Comparison of ENCODE assay signal across 9 cellular contexts in the genomic region with DNA sequence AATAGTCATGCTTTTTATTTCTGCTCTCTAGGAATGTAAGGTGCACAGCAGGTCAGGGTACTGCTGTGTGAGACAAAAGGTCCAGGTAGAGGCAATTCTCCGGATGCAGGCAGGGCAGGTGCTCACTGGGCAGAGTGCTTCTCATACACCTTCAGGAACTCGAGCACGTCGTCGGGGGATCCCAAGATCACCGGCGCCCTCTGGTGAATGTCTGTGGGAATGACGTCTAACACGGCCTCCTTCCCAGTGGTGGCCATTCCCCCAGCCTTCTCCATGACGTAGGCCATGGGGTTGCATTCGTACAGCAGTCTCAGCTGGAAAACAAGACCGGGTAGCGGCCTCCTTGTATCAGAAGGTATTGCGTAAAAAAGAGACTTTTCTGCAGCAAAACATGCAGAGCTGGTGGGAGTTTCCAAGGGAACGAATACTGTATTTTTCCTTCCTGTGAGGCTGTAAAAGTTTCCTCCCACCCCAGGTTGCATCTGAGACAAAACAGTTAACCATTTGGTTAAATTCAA. TPM values are rescaled to one million over a fixed set of nuclear protein-coding genes. Genes with fewer than 3 reads are reported as not detected.
A peak's percentile ranks its signal among the peaks of the same experiment; 100 is the strongest.
DNase-seq lines count a peak whose midpoint lies in the region; ATAC-seq, FAIRE-seq and TF ChIP-seq lines count a peak whose summit lies in the region.
"Had no signal": no experiment of that assay in that cellular context is flagged by ENCODE, and none has a peak within 500 bp of the region (broad histone marks: within the 10 kb centered on the region; RNA-seq: fewer than 3 reads in every experiment).

No MANE protein-coding gene starts in this region.

- no peak overlapping the region for H3K27ac Mint-ChIP-seq in activated T-helper 17 cell treated with anti-CD3 and anti-CD28 coated beads, Interleukin-2, amount 50 U/mL, for 72 hours

- peak; percentile 89 for ATAC-seq in activated T-helper 17 cell treated with anti-CD3 and anti-CD28 coated beads, Interleukin-2, amount 50 U/mL, for 72 hours (replicated peaks)
- peak; percentile 89 for ATAC-seq in omental fat pad (ENCODE audit: low FRiP score)

- no peaks in the 10 kb centered on the region for H3K4me1 Mint-ChIP-seq in activated T-helper 17 cell treated with anti-CD3 and anti-CD28 coated beads, Interleukin-2, amount 50 U/mL, for 72 hours

- no peaks in the 10 kb centered on the region for H3K27me3 Mint-ChIP-seq in activated T-helper 17 cell treated with anti-CD3 and anti-CD28 coated beads, Interleukin-2, amount 50 U/mL, for 72 hours

- no peaks in the 10 kb centered on the region for H3K9me3 Mint-ChIP-seq in activated T-helper 17 cell treated with anti-CD3 and anti-CD28 coated beads, Interleukin-2, amount 50 U/mL, for 72 hours

- 27 to 36% methylated on average over 14 to 15 of the region's 15 CpGs for WGBS in testis, 2 donors

- H3K9me3 ChIP-seq in testis: no peaks in the 10 kb centered on the region

- no peak for FAIRE-seq in RCC 7860 (lab: Jason Lieb, UNC)
- FAIRE-seq: colon had no signal

- H3K36me3 ChIP-seq in testis (ENCODE audit: low read depth, missing control alignments): no peaks in the 10 kb centered on the region

- H3K4me3 Mint-ChIP-seq in activated T-helper 17 cell treated with anti-CD3 and anti-CD28 coated beads, Interleukin-2, amount 50 U/mL, for 72 hours: no peak overlapping the region

- H3K36me3 Mint-ChIP-seq in activated T-helper 17 cell treated with anti-CD3 and anti-CD28 coated beads, Interleukin-2, amount 50 U/mL, for 72 hours (ENCODE audit: low read depth): no peaks in the 10 kb centered on the region

- intact Hi-C loops in testis (cut with DNase I; ENCODE audit: low total_unique reads): no loop called here

- DNase-seq in Daoy (ENCODE audit: low read depth): peak; percentile 80
- DNase-seq in HUDEP-2 (lab: John Stamatoyannopoulos, UW; ENCODE audit: unreplicated experiment in 76 of 76): peak in 58 of 76 experiments; percentile 4 to 67 (median 34)
- peak; percentile 14 for DNase-seq in RCC 7860 (ENCODE audit: low spot score)
- peak; percentile 21 for DNase-seq in foreskin melanocyte
- DNase-seq in omental fat pad (ENCODE audit: low spot score): peak; percentile 43
- DNase-seq in testis: peak; percentile 81
- no peak for DNase-seq in SKM-1 (lab: John Stamatoyannopoulos, UW; ENCODE audit: unreplicated experiment)

- no peak for TF ChIP-seq CTCF in omental fat pad (IDR thresholded peaks at IDR 0.05)
- peak; percentile 46 to 53 (median 49) for TF ChIP-seq CTCF in testis (IDR thresholded peaks at IDR 0.05)

- no peaks in the 10 kb centered on the region for H3K4me1 ChIP-seq in testis

- TF ChIP-seq POLR2A in testis (IDR thresholded peaks at IDR 0.05): no peak

- H3K27ac ChIP-seq in testis: no peak overlapping the region

- H3K27me3 ChIP-seq in testis: no peaks in the 10 kb centered on the region

- no peak overlapping the region for H3K4me3 ChIP-seq in testis

RNA-seq across cellular contexts. Expression of a gene that starts 9.7 kb away (rescaled TPM):
- not detected in 2 replicates for total RNA-seq in Daoy (2014; rRNA removed; shearing (Covaris generic))
- total RNA-seq in activated T-helper 17 cell treated with anti-CD3 and anti-CD28 coated beads, Interleukin-2, amount 50 U/mL, for 72 hours: not detected
- total RNA-seq in omental fat pad: not detected
- 1 to 10 TPM in 1 of 2 donors, under 1 TPM in 1; 0.74 to 2.5 TPM for total RNA-seq in testis
- polyA plus RNA-seq in testis (ENCODE audit: insufficient read depth, low read depth, low replicate concordance): 1.6 TPM

RNA-seq across cellular contexts. Expression of a gene that starts 36.0 kb away (rescaled TPM):
- not detected in 2 replicates for total RNA-seq in Daoy (2014; rRNA removed; shearing (Covaris generic))
- under 1 TPM; 0.50 to 0.85 TPM for total RNA-seq in activated T-helper 17 cell treated with anti-CD3 and anti-CD28 coated beads, Interleukin-2, amount 50 U/mL, for 72 hours
- total RNA-seq in omental fat pad (10 to 100 TPM in 2 of 4 donors, 1 to 10 TPM in 2; 6.9 to 98.5 (median 10.3) TPM), testis (1 to 10 TPM; 3.8 to 4.1 TPM)
- polyA plus RNA-seq in testis (ENCODE audit: insufficient read depth, low read depth, low replicate concordance): 16.2 TPM

RNA-seq across cellular contexts. Expression of a gene that starts 48.4 kb away (rescaled TPM):
- not detected in 2 replicates for total RNA-seq in Daoy (2014; rRNA removed; shearing (Covaris generic))
- total RNA-seq in activated T-helper 17 cell treated with anti-CD3 and anti-CD28 coated beads, Interleukin-2, amount 50 U/mL, for 72 hours: not detected
- total RNA-seq in omental fat pad (not detected), testis (1 to 10 TPM; 4.3 to 5.4 TPM)
- 9.2 TPM for polyA plus RNA-seq in testis (ENCODE audit: insufficient read depth, low read depth, low replicate concordance)

Comparison
In these comparisons a context has a peak if more than half of its experiments do, and no peak if none do; other contexts are left out.
1. CTCF ChIP-seq: peak in testis (3 of 3); none in omental fat pad (0 of 3).